Comparison of ENCODE assay signal across 31 cellular contexts in the genomic region with DNA sequence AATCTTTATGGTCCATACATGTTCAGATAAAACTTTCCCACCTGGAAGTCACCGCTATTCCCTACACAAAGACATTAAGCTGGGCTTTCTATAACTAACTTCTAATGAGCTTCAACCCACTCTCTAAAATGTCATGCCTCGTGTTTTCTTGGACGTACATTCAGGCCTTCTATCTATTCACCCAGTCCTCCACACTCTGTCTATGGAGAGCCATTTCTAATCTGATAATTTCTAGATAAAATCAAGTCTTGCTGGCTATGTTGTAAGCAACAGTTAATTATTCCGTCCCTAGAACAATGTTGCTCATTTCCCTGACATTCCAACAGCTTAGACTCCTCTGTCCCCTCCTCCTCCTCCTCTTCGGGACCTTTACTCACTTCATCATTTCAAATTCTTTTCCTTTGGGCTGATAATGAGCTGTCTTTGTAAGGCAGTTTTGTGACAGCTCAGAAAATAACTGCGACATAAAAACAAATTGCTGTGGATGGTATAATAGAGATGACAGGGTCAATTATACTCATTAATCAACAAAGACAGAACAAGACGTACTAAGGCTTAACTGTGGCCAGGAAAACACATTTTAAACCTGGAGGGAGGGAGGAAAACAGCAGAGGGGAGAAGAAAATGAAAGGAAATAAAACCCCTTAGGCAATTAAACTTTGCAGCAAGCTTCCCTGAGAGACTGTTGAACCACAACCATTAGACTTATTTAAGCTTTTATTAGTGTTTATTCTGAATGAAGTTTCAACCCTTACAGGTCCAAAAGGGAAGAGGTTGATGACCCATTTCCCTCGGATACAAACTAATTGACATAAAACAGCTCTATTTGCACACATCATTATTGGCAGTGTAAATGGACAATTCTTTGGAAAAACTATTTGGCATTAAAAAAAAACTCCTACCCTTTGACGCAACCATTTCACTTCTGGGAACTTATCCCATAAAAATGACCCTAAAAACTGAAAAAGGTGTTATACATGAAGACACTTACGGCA.
DNase-seq lines count a peak whose midpoint lies in the region; ATAC-seq, FAIRE-seq and TF ChIP-seq lines count a peak whose summit lies in the region.
"Had no signal": no experiment of that assay in that cellular context is flagged by ENCODE, and none has a peak within 500 bp of the region (broad histone marks: within the 10 kb centered on the region; RNA-seq: fewer than 3 reads in every experiment).

No MANE protein-coding gene starts in this region.

- H3K14ac ChIP-seq in H9 (ENCODE audit: insufficient read depth, low read length) = no peak overlapping the region

- H3K23me2 ChIP-seq in H9 (ENCODE audit: insufficient read length, low read depth, low read length, poor library complexity, severe bottlenecking) = no peaks in the 10 kb centered on the region

- H3K27me3 ChIP-seq in K562 (ENCODE audit: control insufficient read depth in 2 of 2, insufficient read depth in 2 of 2, low read length in 2 of 2) (no peaks in the 10 kb centered on the region), uterus (no peaks in the 10 kb centered on the region), H9 (ENCODE audit: insufficient read depth, low read length) (no peaks in the 10 kb centered on the region)
- H3K27me3 ChIP-seq: BLaER1, brain microvascular endothelial cell, foreskin keratinocyte, testis had no signal

- H3K4ac ChIP-seq in H9 (ENCODE audit: low read depth, low read length) = no peak overlapping the region

- intact Hi-C loops in natural killer cell (cut with micrococcal nuclease) (no loop called here), K562 (cut with micrococcal nuclease) (loop anchor here (2.0 to 10.0 kb wide), 2 partner anchors 21 to 307 kb away; no protein-coding TSS in a partner anchor), uterus (cut with DNase I; ENCODE audit: low total_unique reads) (no loop called here), Calu3 (cut with micrococcal nuclease; ENCODE audit: unreplicated experiment) (no loop called here)

- no peak overlapping the region for H2BK5ac ChIP-seq in H9 (ENCODE audit: insufficient read length, low read length)

- no peaks in the 10 kb centered on the region for H3K9me3 Mint-ChIP-seq in natural killer cell treated with Interleukin-12 subunit alpha and Interleukin-12 subunit beta and Interleukin-15 and Interleukin-18, amount 100 ng/mL, for 72 hours
- H3K9me3 Mint-ChIP-seq in natural killer cell (no peaks in the 10 kb centered on the region), nephron progenitor cell (peaks cover 27% of the 10 kb centered on the region), Calu3 (ENCODE audit: low read depth, unreplicated experiment) (no peaks in the 10 kb centered on the region), H9 (no peaks in the 10 kb centered on the region; a peak in 2 of 5 replicates)

- H3K4me1 Mint-ChIP-seq in natural killer cell treated with Interleukin-12 subunit alpha and Interleukin-12 subunit beta and Interleukin-15 and Interleukin-18, amount 100 ng/mL, for 72 hours (ENCODE audit: low read depth in 2 of 2) = peaks cover 40 to 50% of the 10 kb centered on the region in 2 donors
- H3K4me1 Mint-ChIP-seq in natural killer cell (peaks cover 45 to 60% of the 10 kb centered on the region in 2 donors), nephron progenitor cell (peaks cover 48% of the 10 kb centered on the region), Calu3 (ENCODE audit: low read depth, unreplicated experiment) (no peaks in the 10 kb centered on the region), H9 (peaks cover 3 to 5% of the 10 kb centered on the region in 2 experiments; a peak in 2 of 4 replicates)

- no peaks in the 10 kb centered on the region for H3K79me1 ChIP-seq in H9 (ENCODE audit: insufficient read depth, low read depth, low read length, poor library complexity, severe bottlenecking)

- no peaks in the 10 kb centered on the region for H3K9me1 ChIP-seq in K562 (ENCODE audit: control insufficient read depth, insufficient read depth, low read length)

- H2AK5ac ChIP-seq in H9 (ENCODE audit: insufficient read length, low read length) = no peak overlapping the region

- H3K4me2 ChIP-seq in K562 (ENCODE audit: insufficient read depth, low read length) (peak overlapping the region; percentile 25; the same call in 1 of the 2 replicates), H9 (ENCODE audit: insufficient read depth, insufficient read length, low read length) (no peak overlapping the region)
- H3K4me2 ChIP-seq: BLaER1 had no signal

- TF ChIP-seq POLR2A in K562 (conservative IDR thresholded peaks at IDR 0.05) (no peak), uterus (IDR thresholded peaks at IDR 0.05) (no peak)

- no peak overlapping the region for H4K5ac ChIP-seq in H9 (ENCODE audit: insufficient read length, low read depth, low read length)

- no peak overlapping the region for H4K91ac ChIP-seq in H9 (ENCODE audit: insufficient read length, low read depth, low read length)

- H2BK20ac ChIP-seq in H9 (ENCODE audit: low read depth, low read length, poor library complexity, severe bottlenecking) = no peak overlapping the region

- no peak overlapping the region for H3K18ac ChIP-seq in H9 (ENCODE audit: insufficient read length, low read depth, low read length)

- no peak overlapping the region for H2BK120ac ChIP-seq in H9 (ENCODE audit: low read depth, low read length, poor library complexity, severe bottlenecking)

- FAIRE-seq in K562 (lab: Jason Lieb, UNC) = no peak
- FAIRE-seq: GM12891 had no signal

- peak overlapping the region; percentile 36 for H3K4me3 Mint-ChIP-seq in natural killer cell treated with Interleukin-12 subunit alpha and Interleukin-12 subunit beta and Interleukin-15 and Interleukin-18, amount 100 ng/mL, for 72 hours
- H3K4me3 Mint-ChIP-seq in natural killer cell = no peak overlapping the region
- H3K4me3 Mint-ChIP-seq in nephron progenitor cell = peak overlapping the region; percentile 14
- no peak overlapping the region for H3K4me3 Mint-ChIP-seq in Calu3 (ENCODE audit: low read depth, unreplicated experiment)
- no peak overlapping the region for H3K4me3 Mint-ChIP-seq in H9
- H3K4me3 Mint-ChIP-seq: activated T-helper 17 cell treated with anti-CD3 and anti-CD28 coated beads, Interleukin-2, amount 50 U/mL, for 72 hours; IgD-negative memory B cell had no signal

- H3K36me3 ChIP-seq in K562 (ENCODE audit: control insufficient read depth, insufficient read depth, low read length) (peaks cover 14% of the 10 kb centered on the region), uterus (no peaks in the 10 kb centered on the region)
- H3K36me3 ChIP-seq: brain microvascular endothelial cell had no signal

- H2BK12ac ChIP-seq in H9 (ENCODE audit: insufficient read length, low read depth, low read length) = no peak overlapping the region

- H3K9me3 ChIP-seq in K562 (replicated peaks; ENCODE audit: control insufficient read depth, insufficient read depth, low read depth, low read length) (peaks cover 3% of the 10 kb centered on the region; the same call in 1 of the 2 replicates), uterus (no peaks in the 10 kb centered on the region), H9 (ENCODE audit: control insufficient read depth, low read depth, low read length) (no peaks in the 10 kb centered on the region)
- H3K9me3 ChIP-seq: Caco-2, testis had no signal

- H3K9ac ChIP-seq in K562 (ENCODE audit: insufficient read depth in 1 of 2, low read depth in 2 of 2, low read length in 2 of 2) (peak overlapping the region in 1 of 2 experiments; percentile 45; a peak in 2 of 4 replicates), H9 (ENCODE audit: extremely low read depth, insufficient read length, low read length) (no peak overlapping the region)
- H3K9ac ChIP-seq: BLaER1 had no signal

- peaks cover 37% of the 10 kb centered on the region for H3K36me3 Mint-ChIP-seq in natural killer cell treated with Interleukin-12 subunit alpha and Interleukin-12 subunit beta and Interleukin-15 and Interleukin-18, amount 100 ng/mL, for 72 hours
- H3K36me3 Mint-ChIP-seq in natural killer cell = peaks cover 6% of the 10 kb centered on the region
- H3K36me3 Mint-ChIP-seq in nephron progenitor cell (ENCODE audit: low read depth) = peaks cover 51% of the 10 kb centered on the region
- H3K36me3 Mint-ChIP-seq in Calu3 (ENCODE audit: insufficient read depth, unreplicated experiment) = no peaks in the 10 kb centered on the region
- H3K36me3 Mint-ChIP-seq in H9 (ENCODE audit: insufficient read depth in 1 of 3, low read depth in 3 of 3) = peaks cover 0 to 4% (median 3%) of the 10 kb centered on the region in 3 experiments; a peak in 2 of 7 replicates

- no peak for TF ChIP-seq CTCF in natural killer cell (IDR thresholded peaks at IDR 0.05)
- no peak for TF ChIP-seq CTCF in K562 (IDR thresholded peaks at IDR 0.05 in 2 of 3, conservative IDR thresholded peaks at IDR 0.05 in 1 of 3; ENCODE audit: insufficient read depth in 2 of 3, low read depth in 1 of 3, low read length in 3 of 3)
- no peak for TF ChIP-seq CTCF in nephron progenitor cell (IDR thresholded peaks at IDR 0.05)
- TF ChIP-seq CTCF in uterus (IDR thresholded peaks at IDR 0.05) = no peak
- no peak for TF ChIP-seq CTCF in Calu3 (IDR thresholded peaks at IDR 0.05; ENCODE audit: unreplicated experiment)
- no peak for TF ChIP-seq CTCF in H9 (conservative IDR thresholded peaks at IDR 0.05)

- WGBS in K562 (ENCODE audit: insufficient coverage, low coverage, missing lambda C conversion rate) = 20% methylated on average over 10 of the region's 10 CpGs
- no CpG with 5 or more reads among the region's 10 CpGs for WGBS in H9 (ENCODE audit: extremely low coverage, insufficient read length, low lambda C conversion rate)

- H3K27ac Mint-ChIP-seq in natural killer cell treated with Interleukin-12 subunit alpha and Interleukin-12 subunit beta and Interleukin-15 and Interleukin-18, amount 100 ng/mL, for 72 hours = peak overlapping the region; percentile 45 to 69
- no peak overlapping the region for H3K27ac Mint-ChIP-seq in natural killer cell
- H3K27ac Mint-ChIP-seq in nephron progenitor cell = peak overlapping the region; percentile 23
- no peak overlapping the region for H3K27ac Mint-ChIP-seq in Calu3 (ENCODE audit: unreplicated experiment)
- no peak overlapping the region for H3K27ac Mint-ChIP-seq in H9
- H3K27ac Mint-ChIP-seq: activated T-helper 17 cell treated with anti-CD3 and anti-CD28 coated beads, Interleukin-2, amount 50 U/mL, for 72 hours; IgD-negative memory B cell had no signal

- H3K79me2 ChIP-seq in K562 (ENCODE audit: control insufficient read depth, insufficient read depth, low read length) (peaks cover 15% of the 10 kb centered on the region; the same call in 2 of the 3 replicates), H9 (ENCODE audit: insufficient read depth, low read length) (no peaks in the 10 kb centered on the region)

- H2AFZ ChIP-seq in K562 (ENCODE audit: low read depth, low read length) (peak overlapping the region; percentile 15; the same call in 1 of the 2 replicates), H9 (ENCODE audit: low read length) (no peak overlapping the region)

- CTCF ChIA-PET in K562 (lab: Yijun Ruan, JAX; ENCODE audit: low intra/inter-chr PET ratio) (no interaction called here), Calu3 (lab: Charles Lee) (no interaction called here)

- H2BK15ac ChIP-seq in H9 (ENCODE audit: low read depth, low read length) = no peak overlapping the region

- no peak for TF ChIP-seq RAD21 in K562 (CRISPR knock-in tag; conservative IDR thresholded peaks at IDR 0.05 in 1 of 2, IDR thresholded peaks at IDR 0.05 in 1 of 2)

- no peak overlapping the region for H3T11ph ChIP-seq in H9 (ENCODE audit: low read length)

- no TSS peak for BruUV-seq in K562 (replicated peaks; lab: Mats Ljungman, UMichigan)
- BruUV-seq in Calu3 (replicated peaks; lab: Mats Ljungman, UMichigan) = no TSS peak

- no peak overlapping the region for H4K8ac ChIP-seq in H9 (replicated peaks; ENCODE audit: insufficient read length, low read depth, low read length)

- H3K27me3 Mint-ChIP-seq in natural killer cell treated with Interleukin-12 subunit alpha and Interleukin-12 subunit beta and Interleukin-15 and Interleukin-18, amount 100 ng/mL, for 72 hours = no peaks in the 10 kb centered on the region
- H3K27me3 Mint-ChIP-seq in natural killer cell (ENCODE audit: low read depth in 2 of 2) (no peaks in the 10 kb centered on the region), nephron progenitor cell (ENCODE audit: low read depth, poor library complexity) (no peaks in the 10 kb centered on the region), Calu3 (ENCODE audit: unreplicated experiment) (peaks cover 68% of the 10 kb centered on the region), H9 (ENCODE audit: low read depth) (no peaks in the 10 kb centered on the region)
- H3K27me3 Mint-ChIP-seq: activated T-helper 17 cell treated with anti-CD3 and anti-CD28 coated beads, Interleukin-2, amount 50 U/mL, for 72 hours; IgD-negative memory B cell had no signal

- in situ Hi-C loops in K562 (cut with MboI) = no loop called here

- H3K27ac ChIP-seq in K562 (ENCODE audit: extremely low read depth, low read depth, low read length) (peak overlapping the region; percentile 72), uterus (peak overlapping the region; percentile 8 to 25), H9 (ENCODE audit: insufficient read length, low read depth, low read length) (no peak overlapping the region)
- H3K27ac ChIP-seq: BLaER1, brain microvascular endothelial cell, foreskin keratinocyte, left ventricle myocardium inferior, testis had no signal

- peak; percentile 50; the same call in 1 of the 2 replicates for TF ChIP-seq EP300 in K562 (IDR thresholded peaks at IDR 0.05; ENCODE audit: low read length)

- no peaks in the 10 kb centered on the region for H4K20me1 ChIP-seq in K562 (replicated peaks; ENCODE audit: control insufficient read depth, insufficient read depth, low read length)
- no peaks in the 10 kb centered on the region for H4K20me1 ChIP-seq in H9 (ENCODE audit: control insufficient read depth, insufficient read depth, insufficient read length)

- no peak overlapping the region for H3K56ac ChIP-seq in H9 (ENCODE audit: insufficient read length, low read depth, low read length)

- H3K4me1 ChIP-seq in K562 (replicated peaks in 1 of 2; ENCODE audit: control insufficient read depth in 2 of 2, insufficient read depth in 2 of 2, low read length in 2 of 2) (peaks cover 10 to 43% of the 10 kb centered on the region in 2 experiments), uterus (peaks cover 0 to 4% of the 10 kb centered on the region in 2 donors), H9 (ENCODE audit: insufficient read depth, low read length) (no peaks in the 10 kb centered on the region)
- H3K4me1 ChIP-seq: BLaER1, Caco-2, foreskin keratinocyte, left ventricle myocardium inferior, testis had no signal

- POLR2A ChIA-PET in K562 (lab: Yijun Ruan, JAX) = interaction anchor here (0.9 kb wide), 1 partner anchor 19 kb away, joined by 3 read pairs; no protein-coding TSS in a partner anchor

- DNase-seq in natural killer cell treated with Interleukin-12 subunit alpha and Interleukin-12 subunit beta and Interleukin-15 and Interleukin-18, amount 100 ng/mL, for 72 hours (ENCODE audit: low spot score) = no peak
- DNase-seq in natural killer cell (no peak), K562 (ENCODE audit: extremely low read depth in 1 of 4, low spot score in 3 of 4) (peak in 2 of 4 experiments; percentile 10 to 45), nephron progenitor cell (no peak), uterus (no peak), Calu3 (no peak), SKM-1 (lab: John Stamatoyannopoulos, UW; ENCODE audit: unreplicated experiment) (no peak), H9 (no peak)
- DNase-seq: ACHN; activated CD4-positive, alpha-beta T cell treated with anti-CD3 and anti-CD28 coated beads, Interleukin-2, amount 50 U/mL, for 4 hours; activated CD4-positive, CD25-positive, alpha-beta regulatory T cell; brain microvascular endothelial cell; Caco-2; effector CD4-positive, alpha-beta T cell; erythroblast; left ventricle myocardium inferior; NCI-H1436 treated with DMSO at 0.1 percent for 48 hours; NCI-H2107; NCI-H510A; NK-92 treated with Interleukin-12 subunit alpha and Interleukin-12 subunit beta, amount 100 ng/mL, for 24 hours; SHP77 treated with DMSO at 0.1 percent for 48 hours; stimulated activated naive CD4-positive, alpha-beta T cell treated with Interleukin-2 at 50 U/mL for 16 hours; SW 1271; testis had no signal

- ATAC-seq in natural killer cell treated with Interleukin-12 subunit alpha and Interleukin-12 subunit beta and Interleukin-15 and Interleukin-18, amount 100 ng/mL, for 72 hours = no peak
- ATAC-seq in natural killer cell (no peak), K562 (peak; percentile 51)
- ATAC-seq: activated T-helper 17 cell treated with anti-CD3 and anti-CD28 coated beads, Interleukin-2, amount 50 U/mL, for 72 hours; foreskin keratinocyte; HCT116; Panc1 had no signal

- no peak overlapping the region for H3K4me3 ChIP-seq in K562
- no peak overlapping the region for H3K4me3 ChIP-seq in uterus
- H3K4me3 ChIP-seq: BLaER1, left ventricle myocardium inferior, testis had no signal

- no peak overlapping the region for H3K23ac ChIP-seq in H9 (ENCODE audit: insufficient read length, low read depth, low read length)

Comparison
In these comparisons a context has a peak if more than half of its experiments do, and no peak if none do; other contexts are left out.
1. H3K27ac Mint-ChIP-seq: peak in natural killer cell treated with Interleukin-12 subunit alpha and Interleukin-12 subunit beta and Interleukin-15 and Interleukin-18, amount 100 ng/mL, for 72 hours (2 of 2) and nephron progenitor cell (single experiment); none in natural killer cell (0 of 2), Calu3 (single experiment) and H9 (0 of 3).
2. H3K4me3 Mint-ChIP-seq: peak in natural killer cell treated with Interleukin-12 subunit alpha and Interleukin-12 subunit beta and Interleukin-15 and Interleukin-18, amount 100 ng/mL, for 72 hours (single experiment) and nephron progenitor cell (single experiment); none in natural killer cell (single experiment), Calu3 (single experiment) and H9 (0 of 2).